10 cellular contexts compared by ENCODE assay signal in the genomic region with DNA sequence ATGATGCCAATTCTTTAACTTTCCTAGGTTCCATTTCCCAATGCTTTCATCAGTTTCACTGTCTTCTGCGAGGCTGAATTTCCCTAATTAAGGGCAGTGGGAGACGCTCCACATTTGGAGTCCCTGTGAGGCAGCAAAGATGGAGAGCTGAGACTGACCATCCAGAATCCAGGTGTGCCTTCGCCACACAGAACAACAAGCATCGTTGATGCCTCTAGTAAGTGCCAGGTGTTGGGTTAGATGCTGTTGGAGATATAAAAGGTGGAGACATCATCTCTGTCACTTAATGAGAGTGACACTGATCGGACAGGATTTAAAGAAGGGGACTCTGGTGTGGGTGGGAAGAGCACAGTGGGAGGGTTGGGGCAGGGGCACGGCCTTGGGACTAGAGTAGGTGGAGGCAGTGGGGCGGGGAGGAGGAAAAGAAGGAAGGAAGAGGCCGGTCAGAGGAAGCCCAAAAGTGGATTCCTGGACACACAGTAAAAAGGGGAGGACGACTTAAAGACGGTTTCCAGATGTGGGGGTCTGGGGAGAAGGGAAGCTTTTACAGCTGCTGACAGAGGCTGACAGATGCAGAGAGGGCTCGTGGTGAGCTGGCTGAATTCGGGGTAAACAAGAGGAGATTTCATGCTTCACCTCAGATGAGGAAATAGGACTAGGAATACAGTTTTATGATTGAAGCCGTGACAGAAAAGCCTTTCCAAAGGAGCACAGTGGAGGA.
DNase-seq lines count a peak whose midpoint lies in the region; ATAC-seq and TF ChIP-seq lines count a peak whose summit lies in the region.
"Had no signal": no experiment of that assay in that cellular context is flagged by ENCODE, and none has a peak within 500 bp of the region (broad histone marks: within the 10 kb centered on the region; RNA-seq: fewer than 3 reads in every experiment).

No MANE protein-coding gene starts in this region.

- no peak overlapping the region for H3K23ac ChIP-seq in H9 (ENCODE audit: insufficient read length, low read depth, low read length)

- no peaks in the 10 kb centered on the region for H3K79me1 ChIP-seq in H9 (ENCODE audit: insufficient read depth, low read depth, low read length, poor library complexity, severe bottlenecking)

- H2BK15ac ChIP-seq in H9 (ENCODE audit: low read depth, low read length): no peak overlapping the region

- H3K23me2 ChIP-seq in H9 (ENCODE audit: insufficient read length, low read depth, low read length, poor library complexity, severe bottlenecking): no peaks in the 10 kb centered on the region

- H3K4me1 Mint-ChIP-seq in activated B cell treated with CpG ODN at 0.5 μM for 24 hours (peaks cover 79% of the 10 kb centered on the region), H9 (peaks cover 2 to 3% of the 10 kb centered on the region in 2 experiments; a peak in 2 of 4 replicates)
- peaks cover 70 to 96% (median 92%) of the 10 kb centered on the region in 7 donors for H3K4me1 Mint-ChIP-seq in naive thymus-derived CD4-positive, alpha-beta T cell

- H3K18ac ChIP-seq in H9 (ENCODE audit: insufficient read length, low read depth, low read length): no peak overlapping the region

- no peak overlapping the region for H3K14ac ChIP-seq in H9 (ENCODE audit: insufficient read depth, low read length)

- TF ChIP-seq CTCF in HEK293 (tag by site-specific recombination; IDR thresholded peaks at IDR 0.05): no peak
- no peak for TF ChIP-seq CTCF in activated B cell treated with CpG ODN at 0.5 μM for 24 hours (IDR thresholded peaks at IDR 0.05)
- no peak for TF ChIP-seq CTCF in H9 (conservative IDR thresholded peaks at IDR 0.05)

- H3K4me3 ChIP-seq in HEK293 (ENCODE audit: low read depth, low read length): no peak overlapping the region
- peak overlapping the region; percentile 40 for H3K4me3 ChIP-seq in naive thymus-derived CD4-positive, alpha-beta T cell (ENCODE audit: low read length)
- H3K4me3 ChIP-seq: gastroesophageal sphincter had no signal

- H3K9ac ChIP-seq in H9 (ENCODE audit: extremely low read depth, insufficient read length, low read length): no peak overlapping the region
- H3K9ac ChIP-seq: SK-N-SH had no signal

- H2BK20ac ChIP-seq in H9 (ENCODE audit: low read depth, low read length, poor library complexity, severe bottlenecking): no peak overlapping the region

- H3K36me3 ChIP-seq in HEK293 (ENCODE audit: control insufficient read depth in 2 of 2, insufficient read depth in 1 of 2, low read length in 2 of 2): no peaks in the 10 kb centered on the region
- H3K36me3 ChIP-seq in naive thymus-derived CD4-positive, alpha-beta T cell (ENCODE audit: control insufficient read depth in 2 of 3, insufficient read depth in 3 of 3, low read length in 3 of 3): no peaks in the 10 kb centered on the region
- H3K36me3 ChIP-seq: gastroesophageal sphincter had no signal

- no peak overlapping the region for H4K8ac ChIP-seq in H9 (replicated peaks; ENCODE audit: insufficient read length, low read depth, low read length)

- H3K27ac Mint-ChIP-seq in activated B cell treated with CpG ODN at 0.5 μM for 24 hours (peak overlapping the region; percentile 82), H9 (no peak overlapping the region)
- H3K27ac Mint-ChIP-seq in naive thymus-derived CD4-positive, alpha-beta T cell: peak overlapping the region; percentile 77 to 96 (median 92)

- H2BK5ac ChIP-seq in H9 (ENCODE audit: insufficient read length, low read length): no peak overlapping the region

- no peaks in the 10 kb centered on the region for H3K79me2 ChIP-seq in H9 (ENCODE audit: insufficient read depth, low read length)

- H3K27me3 Mint-ChIP-seq in activated B cell treated with CpG ODN at 0.5 μM for 24 hours (no peaks in the 10 kb centered on the region), H9 (ENCODE audit: low read depth) (no peaks in the 10 kb centered on the region)
- no peaks in the 10 kb centered on the region for H3K27me3 Mint-ChIP-seq in naive thymus-derived CD4-positive, alpha-beta T cell

- DNase-seq in GF-D8 (lab: John Stamatoyannopoulos, UW) (peak; percentile 33), activated B cell treated with CpG ODN at 0.5 μM for 24 hours (no peak), HT-29 (ENCODE audit: low spot score) (no peak), H9 (no peak)
- DNase-seq in naive thymus-derived CD4-positive, alpha-beta T cell: no peak
- DNase-seq: EL, SK-N-SH had no signal

- no peak overlapping the region for H3K4ac ChIP-seq in H9 (ENCODE audit: low read depth, low read length)

- H4K20me1 ChIP-seq in H9 (ENCODE audit: control insufficient read depth, insufficient read depth, insufficient read length): no peaks in the 10 kb centered on the region

- H3K9me3 Mint-ChIP-seq in activated B cell treated with CpG ODN at 0.5 μM for 24 hours (no peaks in the 10 kb centered on the region), H9 (no peaks in the 10 kb centered on the region)
- peaks cover 0 to 3% (median 0%) of the 10 kb centered on the region in 11 donors for H3K9me3 Mint-ChIP-seq in naive thymus-derived CD4-positive, alpha-beta T cell

- H2AK5ac ChIP-seq in H9 (ENCODE audit: insufficient read length, low read length): no peak overlapping the region

- H3K4me3 Mint-ChIP-seq in activated B cell treated with CpG ODN at 0.5 μM for 24 hours (peak overlapping the region; percentile 67), H9 (no peak overlapping the region)
- peak overlapping the region; percentile 72 to 94 (median 81) for H3K4me3 Mint-ChIP-seq in naive thymus-derived CD4-positive, alpha-beta T cell

- intact Hi-C loops in activated B cell treated with CpG ODN at 0.5 μM for 24 hours (cut with micrococcal nuclease): loop anchor here (1.0 to 2.0 kb wide), 4 partner anchors 9 to 106 kb away; no protein-coding TSS in a partner anchor
- intact Hi-C loops in naive thymus-derived CD4-positive, alpha-beta T cell (cut with micrococcal nuclease): loop anchor here in 1 of 2 donors (5.0 kb wide), 1 partner anchor 679 kb away; no protein-coding TSS in a partner anchor

- no CpG with 5 or more reads among the region's 13 CpGs for WGBS in H9 (ENCODE audit: extremely low coverage, insufficient read length, low lambda C conversion rate)

- H2BK120ac ChIP-seq in H9 (ENCODE audit: low read depth, low read length, poor library complexity, severe bottlenecking): no peak overlapping the region

- ATAC-seq in activated B cell treated with CpG ODN at 0.5 μM for 24 hours (ENCODE audit: low read depth) (no peak), GM19328 (IDR thresholded peaks at IDR 0.05; ENCODE audit: unreplicated experiment) (no peak)
- peak; percentile 5 for ATAC-seq in naive thymus-derived CD4-positive, alpha-beta T cell
- ATAC-seq: gastroesophageal sphincter had no signal

- H3K27me3 ChIP-seq in naive thymus-derived CD4-positive, alpha-beta T cell (ENCODE audit: control insufficient read depth in 2 of 2, insufficient read depth in 2 of 2, low read length in 2 of 2): no peaks in the 10 kb centered on the region
- H3K27me3 ChIP-seq in H9 (ENCODE audit: insufficient read depth, low read length): no peaks in the 10 kb centered on the region
- H3K27me3 ChIP-seq: gastroesophageal sphincter had no signal

- H3T11ph ChIP-seq in H9 (ENCODE audit: low read length): no peak overlapping the region

- H3K36me3 Mint-ChIP-seq in activated B cell treated with CpG ODN at 0.5 μM for 24 hours (ENCODE audit: low read depth) (peaks cover 36% of the 10 kb centered on the region), H9 (ENCODE audit: insufficient read depth in 1 of 3, low read depth in 3 of 3) (no peaks in the 10 kb centered on the region)
- H3K36me3 Mint-ChIP-seq in naive thymus-derived CD4-positive, alpha-beta T cell: peaks cover 0 to 59% (median 5%) of the 10 kb centered on the region in 5 donors

- POLR2A ChIA-PET in HEK293 (lab: Yijun Ruan, JAX): no interaction called here
- POLR2A ChIA-PET in activated B cell treated with CpG ODN at 0.5 μM for 24 hours (lab: Charles Lee): interaction anchor here (0.7 to 1.8 kb wide), 6 partner anchors 10 to 113 kb away, joined by 3 to 8 read pairs (median 4); partner anchors contain the start of gene BCL2
- POLR2A ChIA-PET in naive thymus-derived CD4-positive, alpha-beta T cell (lab: Charles Lee): interaction anchor here (0.7 to 7.3 kb wide), 15 partner anchors 10 to 112 kb away, joined by 3 to 59 read pairs (median 5); partner anchors contain the start of gene BCL2

- H2AFZ ChIP-seq in H9 (ENCODE audit: low read length): no peak overlapping the region

- H3K27ac ChIP-seq in HEK293 (ENCODE audit: extremely low read depth, low read depth, low read length) (no peak overlapping the region), H9 (ENCODE audit: insufficient read length, low read depth, low read length) (no peak overlapping the region)
- H3K27ac ChIP-seq in naive thymus-derived CD4-positive, alpha-beta T cell (ENCODE audit: low read depth, low read length): peak overlapping the region; percentile 63
- H3K27ac ChIP-seq: gastroesophageal sphincter had no signal

- H3K4me1 ChIP-seq in HEK293 (ENCODE audit: control insufficient read depth, insufficient read depth, low read length): no peaks in the 10 kb centered on the region
- H3K4me1 ChIP-seq in naive thymus-derived CD4-positive, alpha-beta T cell (ENCODE audit: control insufficient read depth in 2 of 2, insufficient read depth in 2 of 2, low read length in 2 of 2): peaks cover 53 to 91% of the 10 kb centered on the region in 2 donors
- H3K4me1 ChIP-seq in H9 (ENCODE audit: insufficient read depth, low read length): no peaks in the 10 kb centered on the region

- no peak overlapping the region for H2BK12ac ChIP-seq in H9 (ENCODE audit: insufficient read length, low read depth, low read length)

- no peak overlapping the region for H4K91ac ChIP-seq in H9 (ENCODE audit: insufficient read length, low read depth, low read length)

- H4K5ac ChIP-seq in H9 (ENCODE audit: insufficient read length, low read depth, low read length): no peak overlapping the region

- CTCF ChIA-PET in HEK293 (lab: Yijun Ruan, JAX): interaction anchor here (0.6 kb wide), 1 partner anchor 10 kb away, joined by 3 read pairs; no protein-coding TSS in a partner anchor
- CTCF ChIA-PET in activated B cell treated with CpG ODN at 0.5 μM for 24 hours (lab: Charles Lee): interaction anchor here (1.5 kb wide), 2 partner anchors 111 to 112 kb away, joined by 3 to 4 read pairs; no protein-coding TSS in a partner anchor
- CTCF ChIA-PET in naive thymus-derived CD4-positive, alpha-beta T cell (lab: Charles Lee): interaction anchor here (0.6 to 1.7 kb wide), 4 partner anchors 95 to 134 kb away, joined by 3 to 10 read pairs (median 5); no protein-coding TSS in a partner anchor

- H3K56ac ChIP-seq in H9 (ENCODE audit: insufficient read length, low read depth, low read length): no peak overlapping the region

- no peak overlapping the region for H3K4me2 ChIP-seq in H9 (ENCODE audit: insufficient read depth, insufficient read length, low read length)
- H3K4me2 ChIP-seq: SK-N-SH had no signal

- H3K9me3 ChIP-seq in HEK293 (ENCODE audit: control insufficient read depth, insufficient read depth, low read depth, low read length) (no peaks in the 10 kb centered on the region), H9 (ENCODE audit: control insufficient read depth, low read depth, low read length) (no peaks in the 10 kb centered on the region)
- H3K9me3 ChIP-seq in naive thymus-derived CD4-positive, alpha-beta T cell (ENCODE audit: control insufficient read depth in 2 of 3, low read length in 3 of 3): no peaks in the 10 kb centered on the region
- H3K9me3 ChIP-seq: gastroesophageal sphincter, SK-N-SH had no signal

TF ChIP-seq in HEK293, 187 proteins besides CTCF, POLR2A, EP300 and RAD21 (continues in another document):
- TF ChIP-seq ZNF624 (tag by site-specific recombination; IDR thresholded peaks at IDR 0.05): no peak

Comparison
In these comparisons a context has a peak if more than half of its experiments do, and no peak if none do; other contexts are left out.
1. H3K27ac Mint-ChIP-seq: peak in activated B cell treated with CpG ODN at 0.5 μM for 24 hours (single experiment) and naive thymus-derived CD4-positive, alpha-beta T cell (9 of 9); none in H9 (0 of 3).
2. H3K4me3 Mint-ChIP-seq: peak in activated B cell treated with CpG ODN at 0.5 μM for 24 hours (single experiment) and naive thymus-derived CD4-positive, alpha-beta T cell (10 of 10); none in H9 (0 of 2).